Comparison of ENCODE assay signal across 8 cellular contexts in genomic region chr3:190566043-190566933, GRCh38. TPM values are rescaled to one million over a fixed set of nuclear protein-coding genes. Genes with fewer than 3 reads are reported as not detected.
A peak's percentile ranks its signal among the peaks of the same experiment; 100 is the strongest.
DNase-seq lines count a peak whose midpoint lies in the region; ATAC-seq and TF ChIP-seq lines count a peak whose summit lies in the region.

No MANE protein-coding gene starts in this region.

- ATAC-seq in WTC11: no peak
- ATAC-seq in HG03469 (IDR thresholded peaks at IDR 0.05; ENCODE audit: unreplicated experiment): no peak

- H3K4me3 ChIP-seq in epithelial cell of proximal tubule (ENCODE audit: low read depth, low read length): no peak overlapping the region
- no peak overlapping the region for H3K4me3 ChIP-seq in effector memory CD4-positive, alpha-beta T cell (ENCODE audit: insufficient read depth, low read depth, low read length, poor library complexity, severe bottlenecking)

- no peak overlapping the region for H3K27ac ChIP-seq in effector memory CD4-positive, alpha-beta T cell (ENCODE audit: insufficient read depth, low read length, poor library complexity, severe bottlenecking)

- no peaks in the 10 kb centered on the region for H3K4me1 ChIP-seq in effector memory CD4-positive, alpha-beta T cell (ENCODE audit: control insufficient read depth, insufficient read depth, low read length, poor library complexity, severe bottlenecking)

- no peaks in the 10 kb centered on the region for H3K27me3 Mint-ChIP-seq in WTC11 (ENCODE audit: low read depth)

- CTCF ChIA-PET in WTC11 (lab: Charles Lee): no interaction called here

- peaks cover 5% of the 10 kb centered on the region for H3K9me3 Mint-ChIP-seq in WTC11

- no peak overlapping the region for H3K4me3 Mint-ChIP-seq in WTC11

- H3K9me3 ChIP-seq in effector memory CD4-positive, alpha-beta T cell (ENCODE audit: control insufficient read depth, low read length): no peaks in the 10 kb centered on the region

- DNase-seq in DMS53 (lab: John Stamatoyannopoulos, UW) (peak; percentile 89), KG1 (lab: John Stamatoyannopoulos, UW) (peak; percentile 74), WTC11 (ENCODE audit: low spot score) (no peak), epithelial cell of proximal tubule (ENCODE audit: low read depth) (peak; percentile 99), mucosa of gallbladder (ENCODE audit: low spot score) (peak; percentile 93), superior temporal gyrus (ENCODE audit: extremely low spot score) (peak; percentile 49)
- DNase-seq in effector memory CD4-positive, alpha-beta T cell: no peak

- POLR2A ChIA-PET in WTC11 (lab: Charles Lee): no interaction called here

- no peaks in the 10 kb centered on the region for H3K36me3 Mint-ChIP-seq in WTC11

- TF ChIP-seq CTCF in WTC11 (IDR thresholded peaks at IDR 0.05) (no peak), epithelial cell of proximal tubule (conservative IDR thresholded peaks at IDR 0.05; ENCODE audit: low read depth, low read length) (no peak)

- H3K36me3 ChIP-seq in effector memory CD4-positive, alpha-beta T cell (ENCODE audit: control insufficient read depth, insufficient read depth, low read length): no peaks in the 10 kb centered on the region

- no peak overlapping the region for H3K27ac Mint-ChIP-seq in WTC11

- no peaks in the 10 kb centered on the region for H3K27me3 ChIP-seq in effector memory CD4-positive, alpha-beta T cell (replicated peaks; ENCODE audit: control insufficient read depth, insufficient read depth, low read length, poor library complexity, severe bottlenecking)

- peaks cover 33% of the 10 kb centered on the region for H3K4me1 Mint-ChIP-seq in WTC11

TF ChIP-seq in WTC11, 78 proteins besides CTCF, POLR2A, EP300 and RAD21:
- no peak for TF ChIP-seq ZNF423 (CRISPR knock-in tag; IDR thresholded peaks at IDR 0.05)
- TF ChIP-seq, protein P1, sequence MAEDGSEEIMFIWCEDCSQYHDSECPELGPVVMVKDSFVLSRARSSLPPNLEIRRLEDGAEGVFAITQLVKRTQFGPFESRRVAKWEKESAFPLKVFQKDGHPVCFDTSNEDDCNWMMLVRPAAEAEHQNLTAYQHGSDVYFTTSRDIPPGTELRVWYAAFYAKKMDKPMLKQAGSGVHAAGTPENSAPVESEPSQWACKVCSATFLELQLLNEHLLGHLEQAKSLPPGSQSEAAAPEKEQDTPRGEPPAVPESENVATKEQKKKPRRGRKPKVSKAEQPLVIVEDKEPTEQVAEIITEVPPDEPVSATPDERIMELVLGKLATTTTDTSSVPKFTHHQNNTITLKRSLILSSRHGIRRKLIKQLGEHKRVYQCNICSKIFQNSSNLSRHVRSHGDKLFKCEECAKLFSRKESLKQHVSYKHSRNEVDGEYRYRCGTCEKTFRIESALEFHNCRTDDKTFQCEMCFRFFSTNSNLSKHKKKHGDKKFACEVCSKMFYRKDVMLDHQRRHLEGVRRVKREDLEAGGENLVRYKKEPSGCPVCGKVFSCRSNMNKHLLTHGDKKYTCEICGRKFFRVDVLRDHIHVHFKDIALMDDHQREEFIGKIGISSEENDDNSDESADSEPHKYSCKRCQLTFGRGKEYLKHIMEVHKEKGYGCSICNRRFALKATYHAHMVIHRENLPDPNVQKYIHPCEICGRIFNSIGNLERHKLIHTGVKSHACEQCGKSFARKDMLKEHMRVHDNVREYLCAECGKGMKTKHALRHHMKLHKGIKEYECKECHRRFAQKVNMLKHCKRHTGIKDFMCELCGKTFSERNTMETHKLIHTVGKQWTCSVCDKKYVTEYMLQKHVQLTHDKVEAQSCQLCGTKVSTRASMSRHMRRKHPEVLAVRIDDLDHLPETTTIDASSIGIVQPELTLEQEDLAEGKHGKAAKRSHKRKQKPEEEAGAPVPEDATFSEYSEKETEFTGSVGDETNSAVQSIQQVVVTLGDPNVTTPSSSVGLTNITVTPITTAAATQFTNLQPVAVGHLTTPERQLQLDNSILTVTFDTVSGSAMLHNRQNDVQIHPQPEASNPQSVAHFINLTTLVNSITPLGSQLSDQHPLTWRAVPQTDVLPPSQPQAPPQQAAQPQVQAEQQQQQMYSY (CRISPR knock-in tag; IDR thresholded peaks at IDR 0.05): no peak
- no peak for TF ChIP-seq ZSCAN18 (CRISPR knock-in tag; IDR thresholded peaks at IDR 0.05)
- TF ChIP-seq, protein P2, sequence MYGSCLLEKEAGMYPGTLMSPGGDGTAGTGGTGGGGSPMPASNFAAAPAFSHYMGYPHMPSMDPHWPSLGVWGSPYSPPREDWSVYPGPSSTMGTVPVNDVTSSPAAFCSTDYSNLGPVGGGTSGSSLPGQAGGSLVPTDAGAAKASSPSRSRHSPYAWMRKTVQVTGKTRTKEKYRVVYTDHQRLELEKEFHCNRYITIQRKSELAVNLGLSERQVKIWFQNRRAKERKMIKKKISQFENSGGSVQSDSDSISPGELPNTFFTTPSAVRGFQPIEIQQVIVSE (CRISPR knock-in tag; IDR thresholded peaks at IDR 0.05; ENCODE audit: borderline replicate concordance): no peak
- no peak for TF ChIP-seq ZNF232 (CRISPR knock-in tag; IDR thresholded peaks at IDR 0.05)
- no peak for TF ChIP-seq GRHL2 (CRISPR knock-in tag; IDR thresholded peaks at IDR 0.05; ENCODE audit: insufficient replicate concordance, severe bottlenecking)
- 0 out of 2 replicates have a peak, but pooled peaks have one; percentile 26 for TF ChIP-seq ZNF317 (CRISPR knock-in tag; IDR thresholded peaks at IDR 0.05; ENCODE audit: borderline replicate concordance, low read depth)
- no peak for TF ChIP-seq E2F4 (CRISPR knock-in tag; IDR thresholded peaks at IDR 0.05; ENCODE audit: borderline replicate concordance, low read depth)
- no peak for TF ChIP-seq NR2C2 (CRISPR knock-in tag; IDR thresholded peaks at IDR 0.05)
- TF ChIP-seq, protein P3, sequence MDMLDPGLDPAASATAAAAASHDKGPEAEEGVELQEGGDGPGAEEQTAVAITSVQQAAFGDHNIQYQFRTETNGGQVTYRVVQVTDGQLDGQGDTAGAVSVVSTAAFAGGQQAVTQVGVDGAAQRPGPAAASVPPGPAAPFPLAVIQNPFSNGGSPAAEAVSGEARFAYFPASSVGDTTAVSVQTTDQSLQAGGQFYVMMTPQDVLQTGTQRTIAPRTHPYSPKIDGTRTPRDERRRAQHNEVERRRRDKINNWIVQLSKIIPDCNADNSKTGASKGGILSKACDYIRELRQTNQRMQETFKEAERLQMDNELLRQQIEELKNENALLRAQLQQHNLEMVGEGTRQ (CRISPR knock-in tag; IDR thresholded peaks at IDR 0.05): no peak
- TF ChIP-seq, protein P4, sequence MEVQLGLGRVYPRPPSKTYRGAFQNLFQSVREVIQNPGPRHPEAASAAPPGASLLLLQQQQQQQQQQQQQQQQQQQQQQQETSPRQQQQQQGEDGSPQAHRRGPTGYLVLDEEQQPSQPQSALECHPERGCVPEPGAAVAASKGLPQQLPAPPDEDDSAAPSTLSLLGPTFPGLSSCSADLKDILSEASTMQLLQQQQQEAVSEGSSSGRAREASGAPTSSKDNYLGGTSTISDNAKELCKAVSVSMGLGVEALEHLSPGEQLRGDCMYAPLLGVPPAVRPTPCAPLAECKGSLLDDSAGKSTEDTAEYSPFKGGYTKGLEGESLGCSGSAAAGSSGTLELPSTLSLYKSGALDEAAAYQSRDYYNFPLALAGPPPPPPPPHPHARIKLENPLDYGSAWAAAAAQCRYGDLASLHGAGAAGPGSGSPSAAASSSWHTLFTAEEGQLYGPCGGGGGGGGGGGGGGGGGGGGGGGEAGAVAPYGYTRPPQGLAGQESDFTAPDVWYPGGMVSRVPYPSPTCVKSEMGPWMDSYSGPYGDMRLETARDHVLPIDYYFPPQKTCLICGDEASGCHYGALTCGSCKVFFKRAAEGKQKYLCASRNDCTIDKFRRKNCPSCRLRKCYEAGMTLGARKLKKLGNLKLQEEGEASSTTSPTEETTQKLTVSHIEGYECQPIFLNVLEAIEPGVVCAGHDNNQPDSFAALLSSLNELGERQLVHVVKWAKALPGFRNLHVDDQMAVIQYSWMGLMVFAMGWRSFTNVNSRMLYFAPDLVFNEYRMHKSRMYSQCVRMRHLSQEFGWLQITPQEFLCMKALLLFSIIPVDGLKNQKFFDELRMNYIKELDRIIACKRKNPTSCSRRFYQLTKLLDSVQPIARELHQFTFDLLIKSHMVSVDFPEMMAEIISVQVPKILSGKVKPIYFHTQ (CRISPR knock-in tag; IDR thresholded peaks at IDR 0.05): no peak
- TF ChIP-seq GABPB1 (CRISPR knock-in tag; IDR thresholded peaks at IDR 0.05): peak; percentile 96
TF ChIP-seq in WTC11: peak in this region for 2.

RNA-seq across cellular contexts. Expression of gene IL1RAP, which starts 52.4 kb away (rescaled TPM):
- total RNA-seq in WTC11 (2021): 4.5 to 5.7 TPM (median 4.5 TPM) in 3 replicates
- 4.4 and 7.7 TPM in 2 replicates for total RNA-seq in epithelial cell of proximal tubule
- 35.4 TPM for total RNA-seq in mucosa of gallbladder

Comparison
In these comparisons a context has a peak if more than half of its experiments do, and no peak if none do; other contexts are left out.
1. DNase-seq: peak in DMS53 (single experiment), KG1 (single experiment), epithelial cell of proximal tubule (single experiment), mucosa of gallbladder (single experiment) and superior temporal gyrus (single experiment); none in WTC11 (single experiment) and effector memory CD4-positive, alpha-beta T cell (0 of 3).